9 cellular contexts compared by ENCODE assay signal in genomic region chr12:104643921-104644669, GRCh38.
A peak's percentile ranks its signal among the peaks of the same experiment; 100 is the strongest.
DNase-seq lines count a peak whose midpoint lies in the region; ATAC-seq, FAIRE-seq and TF ChIP-seq lines count a peak whose summit lies in the region.
"Had no signal": no experiment of that assay in that cellular context is flagged by ENCODE, and none has a peak within 500 bp of the region (broad histone marks: within the 10 kb centered on the region; RNA-seq: fewer than 3 reads in every experiment).

No MANE protein-coding gene starts in this region.

- no peak overlapping the region for H2AFZ ChIP-seq in endothelial cell of umbilical vein (ENCODE audit: low read depth, low read length)

- no peaks in the 10 kb centered on the region for H3K9me1 ChIP-seq in endothelial cell of umbilical vein (replicated peaks; ENCODE audit: control insufficient read depth, extremely low read depth, insufficient read depth, low read length)

- H3K9ac ChIP-seq in endothelial cell of umbilical vein (replicated peaks; ENCODE audit: extremely low read depth, insufficient read depth, low read length): no peak overlapping the region

- no peak for DNase-seq in stimulated activated naive CD8-positive, alpha-beta T cell treated with anti-CD3 and anti-CD28 coated beads, Interleukin-15, Interleukin-2, amounts not matched to agents 100 U/mL and 50 U/mL, for 24 hours
- DNase-seq in NCI-H2171 treated with DMSO at 0.1 percent for 48 hours (lab: John Stamatoyannopoulos, UW): peak; percentile 86
- peak; percentile 23 for DNase-seq in endothelial cell of umbilical vein (ENCODE audit: low read depth, low spot score)
- no peak for DNase-seq in hepatic stellate cell (ENCODE audit: low spot score)
- DNase-seq in activated CD8-positive, alpha-beta memory T cell treated with anti-CD3 and anti-CD28 coated beads for 24 hours: no peak
- DNase-seq: SW 1271 had no signal

- H3K9me3 Mint-ChIP-seq in stimulated activated naive CD8-positive, alpha-beta T cell treated with anti-CD3 and anti-CD28 coated beads, Interleukin-15, Interleukin-2, amounts not matched to agents 100 ng/mL and 50 ng/mL, for 24 hours: peaks cover 10% of the 10 kb centered on the region

- ATAC-seq in stimulated activated naive CD8-positive, alpha-beta T cell treated with anti-CD3 and anti-CD28 coated beads, Interleukin-15, Interleukin-2, amounts not matched to agents 100 U/mL and 50 U/mL, for 24 hours: no peak
- ATAC-seq in GM21360 (IDR thresholded peaks at IDR 0.05; ENCODE audit: unreplicated experiment) (no peak), GM19328 (IDR thresholded peaks at IDR 0.05; ENCODE audit: unreplicated experiment) (no peak)

- TF ChIP-seq POLR2A in endothelial cell of umbilical vein (IDR thresholded peaks at IDR 0.05; ENCODE audit: low read depth, low read length): no peak

- no peak overlapping the region for H3K4me3 Mint-ChIP-seq in stimulated activated naive CD8-positive, alpha-beta T cell treated with anti-CD3 and anti-CD28 coated beads, Interleukin-15, Interleukin-2, amounts not matched to agents 100 ng/mL and 50 ng/mL, for 24 hours

- H3K4me2 ChIP-seq in endothelial cell of umbilical vein (ENCODE audit: insufficient read depth, low read length): no peak overlapping the region

- no peaks in the 10 kb centered on the region for H3K27me3 Mint-ChIP-seq in stimulated activated naive CD8-positive, alpha-beta T cell treated with anti-CD3 and anti-CD28 coated beads, Interleukin-15, Interleukin-2, amounts not matched to agents 100 ng/mL and 50 ng/mL, for 24 hours

- BruUV-seq in endothelial cell of umbilical vein (replicated peaks; lab: Mats Ljungman, UMichigan): no TSS peak

- H3K4me1 Mint-ChIP-seq in stimulated activated naive CD8-positive, alpha-beta T cell treated with anti-CD3 and anti-CD28 coated beads, Interleukin-15, Interleukin-2, amounts not matched to agents 100 ng/mL and 50 ng/mL, for 24 hours (ENCODE audit: low read depth): peaks cover 53% of the 10 kb centered on the region

- CTCF ChIA-PET in endothelial cell of umbilical vein (lab: Charles Lee): interaction anchor here (0.8 to 1.2 kb wide), 2 partner anchors 10 to 147 kb away, joined by 3 to 4 read pairs; no protein-coding TSS in a partner anchor

- TF ChIP-seq CTCF in endothelial cell of umbilical vein (IDR thresholded peaks at IDR 0.05; ENCODE audit: extremely low read depth in 1 of 2, insufficient read depth in 1 of 2, low read depth in 1 of 2, low read length in 2 of 2): no peak

- no peak overlapping the region for H3K4me3 ChIP-seq in endothelial cell of umbilical vein (replicated peaks in 1 of 3; ENCODE audit: insufficient read depth in 1 of 3, low read depth in 1 of 3, low read length in 3 of 3)

- intact Hi-C loops in endothelial cell of umbilical vein (cut with micrococcal nuclease): no loop called here

- no peaks in the 10 kb centered on the region for H3K4me1 ChIP-seq in endothelial cell of umbilical vein (ENCODE audit: control insufficient read depth, extremely low read depth, insufficient read depth, low read length)

- no peaks in the 10 kb centered on the region for H3K36me3 ChIP-seq in endothelial cell of umbilical vein (ENCODE audit: control insufficient read depth in 2 of 2, extremely low read depth in 1 of 2, insufficient read depth in 2 of 2, low read length in 2 of 2)

- dilution Hi-C loops in endothelial cell of umbilical vein (cut with MboI; ENCODE audit: extremely low pct_ligation_motif_present, low sequenced_read_pairs): no loop called here

- POLR2A ChIA-PET in endothelial cell of umbilical vein (lab: Charles Lee): no interaction called here

- H4K20me1 ChIP-seq in endothelial cell of umbilical vein (replicated peaks; ENCODE audit: control insufficient read depth, extremely low read depth, insufficient read depth, low read length): peaks cover 2% of the 10 kb centered on the region

- H3K27ac Mint-ChIP-seq in stimulated activated naive CD8-positive, alpha-beta T cell treated with anti-CD3 and anti-CD28 coated beads, Interleukin-15, Interleukin-2, amounts not matched to agents 100 ng/mL and 50 ng/mL, for 24 hours: peak overlapping the region; percentile 72

- H3K79me2 ChIP-seq in endothelial cell of umbilical vein (ENCODE audit: control insufficient read depth, insufficient read depth, low read length): no peaks in the 10 kb centered on the region

- peak; percentile 21 for FAIRE-seq in endothelial cell of umbilical vein (lab: Jason Lieb, UNC)

- H3K36me3 Mint-ChIP-seq in stimulated activated naive CD8-positive, alpha-beta T cell treated with anti-CD3 and anti-CD28 coated beads, Interleukin-15, Interleukin-2, amounts not matched to agents 100 ng/mL and 50 ng/mL, for 24 hours (ENCODE audit: low read depth): peaks cover 35% of the 10 kb centered on the region

- H3K27me3 ChIP-seq in endothelial cell of umbilical vein (ENCODE audit: control insufficient read depth in 2 of 2, insufficient read depth in 2 of 2, low read length in 2 of 2): no peaks in the 10 kb centered on the region

- no peak overlapping the region for H3K27ac ChIP-seq in endothelial cell of umbilical vein (ENCODE audit: insufficient read depth, low read depth, low read length)

- H3K9me3 ChIP-seq in endothelial cell of umbilical vein (replicated peaks; ENCODE audit: control insufficient read depth, insufficient read depth, low read length): no peaks in the 10 kb centered on the region

TF ChIP-seq in endothelial cell of umbilical vein, 7 proteins besides CTCF, POLR2A, EP300 and RAD21:
- no peak for TF ChIP-seq MYC (IDR thresholded peaks at IDR 0.05; ENCODE audit: low read depth, low read length)

Comparison
In these comparisons a context has a peak if more than half of its experiments do, and no peak if none do; other contexts are left out.
1. DNase-seq: peak in NCI-H2171 treated with DMSO at 0.1 percent for 48 hours (single experiment) and endothelial cell of umbilical vein (single experiment); none in stimulated activated naive CD8-positive, alpha-beta T cell treated with anti-CD3 and anti-CD28 coated beads, Interleukin-15, Interleukin-2, amounts not matched to agents 100 U/mL and 50 U/mL, for 24 hours (single experiment), hepatic stellate cell (single experiment) and activated CD8-positive, alpha-beta memory T cell treated with anti-CD3 and anti-CD28 coated beads for 24 hours (single experiment).